ENCODE assay signal across 9 cellular contexts in genomic region chr9:130824079-130824478, GRCh38. TPM values are rescaled to one million over a fixed set of nuclear protein-coding genes. Genes with fewer than 3 reads are reported as not detected.
A peak's percentile ranks its signal among the peaks of the same experiment; 100 is the strongest.
DNase-seq lines count a peak whose midpoint lies in the region; ATAC-seq and TF ChIP-seq lines count a peak whose summit lies in the region.
"Had no signal": no experiment of that assay in that cellular context is flagged by ENCODE, and none has a peak within 500 bp of the region (broad histone marks: within the 10 kb centered on the region; RNA-seq: fewer than 3 reads in every experiment).

No MANE protein-coding gene starts in this region.

- peaks cover 1% of the 10 kb centered on the region for H3K79me1 ChIP-seq in neuronal stem cell (ENCODE audit: low read depth, low read length)

- H3K4me1 ChIP-seq in cardiac muscle cell (ENCODE audit: low read depth) (peaks cover 30% of the 10 kb centered on the region), esophagus squamous epithelium (peaks cover 10 to 32% (median 17%) of the 10 kb centered on the region in 3 donors), neuronal stem cell (ENCODE audit: control insufficient read depth in 2 of 2, insufficient read depth in 1 of 2, low read depth in 1 of 2, low read length in 2 of 2) (peaks cover 18 to 24% of the 10 kb centered on the region in 2 donors), aorta (ENCODE audit: control insufficient read depth in 1 of 2, insufficient read depth in 2 of 2, low read length in 2 of 2) (no peaks in the 10 kb centered on the region)

- no peak overlapping the region for H4K8ac ChIP-seq in neuronal stem cell (ENCODE audit: low read depth, low read length)

- no peak for TF ChIP-seq CTCF in cardiac muscle cell (IDR thresholded peaks at IDR 0.05; ENCODE audit: low read depth, low read length)
- no peak for TF ChIP-seq CTCF in esophagus squamous epithelium (IDR thresholded peaks at IDR 0.05)
- TF ChIP-seq CTCF in GM20000 (IDR thresholded peaks at IDR 0.05; ENCODE audit: extremely low read depth, missing control alignments): no peak

- H2BK12ac ChIP-seq in neuronal stem cell (ENCODE audit: low read length): no peak overlapping the region

- no peak overlapping the region for H3K23ac ChIP-seq in neuronal stem cell (ENCODE audit: low read depth, low read length, poor library complexity)

- H3K4ac ChIP-seq in neuronal stem cell (ENCODE audit: low read length): no peak overlapping the region

- peak overlapping the region; percentile 96 for H3K27ac ChIP-seq in cardiac muscle cell
- peak overlapping the region in 3 of 4 donors; percentile 75 to 82 (median 76) for H3K27ac ChIP-seq in esophagus squamous epithelium
- peak overlapping the region; percentile 77 for H3K27ac ChIP-seq in neuronal stem cell (replicated peaks; ENCODE audit: low read length)
- H3K27ac ChIP-seq in aorta (ENCODE audit: low read depth in 1 of 2, low read length in 2 of 2): peak overlapping the region; percentile 5 to 67

- no peak overlapping the region for H3K9ac ChIP-seq in neuronal stem cell (ENCODE audit: low read depth, low read length, poor library complexity)

- H3K36me3 ChIP-seq in cardiac muscle cell: no peaks in the 10 kb centered on the region
- H3K36me3 ChIP-seq in esophagus squamous epithelium: no peaks in the 10 kb centered on the region
- no peaks in the 10 kb centered on the region for H3K36me3 ChIP-seq in neuronal stem cell (replicated peaks in 1 of 2; ENCODE audit: control insufficient read depth in 2 of 2, insufficient read depth in 2 of 2, low read length in 2 of 2)
- no peaks in the 10 kb centered on the region for H3K36me3 ChIP-seq in aorta (ENCODE audit: control insufficient read depth in 1 of 2, insufficient read depth in 2 of 2, low read length in 1 of 2)

- DNase-seq in cardiac muscle cell (ENCODE audit: low read depth in 1 of 2, low spot score in 1 of 2) (no peak), cardiac septum (ENCODE audit: low spot score) (no peak), esophagus squamous epithelium (lab: John Stamatoyannopoulos, UW) (no peak), neuronal stem cell (ENCODE audit: low spot score) (no peak), aorta (no peak), GM20000 (ENCODE audit: low spot score) (no peak), NCI-H510A (lab: John Stamatoyannopoulos, UW) (no peak), RKO (ENCODE audit: low spot score) (no peak)
- DNase-seq: cortex of kidney had no signal

- H2AFZ ChIP-seq in neuronal stem cell (ENCODE audit: low read length): peak overlapping the region; percentile 53

- no peak overlapping the region for H2BK5ac ChIP-seq in neuronal stem cell (ENCODE audit: low read length)

- H3K4me3 ChIP-seq in cardiac muscle cell: no peak overlapping the region
- H3K4me3 ChIP-seq in esophagus squamous epithelium: no peak overlapping the region
- no peak overlapping the region for H3K4me3 ChIP-seq in neuronal stem cell (ENCODE audit: low read length in 2 of 2)
- H3K4me3 ChIP-seq in aorta (ENCODE audit: low read length in 2 of 2): no peak overlapping the region

- intact Hi-C loops in cardiac septum (cut with DNase I) (no loop called here), esophagus squamous epithelium (cut with DNase I) (no loop called here), aorta (cut with DNase I) (no loop called here)

- no peak for ATAC-seq in aorta (ENCODE audit: low FRiP score)

- H3K27me3 ChIP-seq in cardiac muscle cell (no peaks in the 10 kb centered on the region), esophagus squamous epithelium (no peaks in the 10 kb centered on the region), neuronal stem cell (ENCODE audit: control insufficient read depth in 3 of 3, insufficient read depth in 3 of 3, low read depth in 1 of 3, low read length in 3 of 3) (no peaks in the 10 kb centered on the region), aorta (ENCODE audit: control insufficient read depth in 1 of 2, insufficient read depth in 2 of 2, low read length in 1 of 2) (no peaks in the 10 kb centered on the region)

- no peak overlapping the region for H2BK15ac ChIP-seq in neuronal stem cell (ENCODE audit: low read length)

- H4K91ac ChIP-seq in neuronal stem cell (ENCODE audit: low read depth, low read length, poor library complexity): no peak overlapping the region

- H3K4me2 ChIP-seq in neuronal stem cell (ENCODE audit: insufficient read depth, low read length, poor library complexity, severe bottlenecking): peak overlapping the region; percentile 41

- 40 to 54% methylated on average over 2 of the region's 2 CpGs for WGBS in esophagus squamous epithelium, 2 donors
- no CpG with 5 or more reads among the region's 2 CpGs for WGBS in neuronal stem cell (ENCODE audit: extremely low coverage in 2 of 2, insufficient read length in 2 of 2, insufficient replicate concordance in 1 of 2), 2 donors
- 12 to 13% methylated on average over 2 of the region's 2 CpGs for WGBS in aorta, 2 donors

- H3K14ac ChIP-seq in neuronal stem cell (ENCODE audit: low read length): peak overlapping the region; percentile 9

- H3K9me3 ChIP-seq in cardiac muscle cell (ENCODE audit: low read depth) (no peaks in the 10 kb centered on the region), esophagus squamous epithelium (peaks cover 0 to 4% (median 0%) of the 10 kb centered on the region in 3 donors), neuronal stem cell (replicated peaks in 1 of 2; ENCODE audit: control insufficient read depth in 2 of 2, insufficient read depth in 1 of 2, low read depth in 1 of 2, low read length in 2 of 2) (peaks cover 0 to 16% of the 10 kb centered on the region in 2 donors), aorta (ENCODE audit: control insufficient read depth, low read length) (no peaks in the 10 kb centered on the region)

- peak overlapping the region; percentile 44 for H2AK5ac ChIP-seq in neuronal stem cell (ENCODE audit: low read depth, low read length)

- H2BK120ac ChIP-seq in neuronal stem cell (ENCODE audit: low read depth, low read length): no peak overlapping the region

- peak overlapping the region; percentile 55 for H3K18ac ChIP-seq in neuronal stem cell (ENCODE audit: low read length)

- TF ChIP-seq POLR2A in esophagus squamous epithelium (IDR thresholded peaks at IDR 0.05): no peak

RNA-seq across cellular contexts. Expression of gene ABL1, which starts 11.0 kb away (rescaled TPM):
- 71.6 and 97.1 TPM in 2 replicates for total RNA-seq in cardiac muscle cell
- polyA plus RNA-seq in cardiac muscle cell: 41.8 and 60.5 TPM in 2 replicates
- 38.0 TPM for total RNA-seq in cardiac septum
- 10 to 100 TPM; 22.1 to 51.7 (median 27.1) TPM for total RNA-seq in esophagus squamous epithelium
- polyA plus RNA-seq in neuronal stem cell (2013, experiment 1 of 2): 50.4 TPM
- polyA plus RNA-seq in neuronal stem cell (2013, experiment 2 of 2): 51.5 TPM
- 10 to 100 TPM; 91.7 to 98.7 TPM for total RNA-seq in aorta
- polyA plus RNA-seq in aorta: 10 to 100 TPM; 12.8 to 38.5 TPM

Comparison
In these comparisons a context has a peak if more than half of its experiments do, and no peak if none do; other contexts are left out.
1. H3K27ac ChIP-seq: peak in every context shown above with its lines; median percentile 96 in cardiac muscle cell; 77 in neuronal stem cell; 76 in esophagus squamous epithelium; 36 in aorta.